Comparison of ENCODE assay signal across 12 cellular contexts in the genomic region with DNA sequence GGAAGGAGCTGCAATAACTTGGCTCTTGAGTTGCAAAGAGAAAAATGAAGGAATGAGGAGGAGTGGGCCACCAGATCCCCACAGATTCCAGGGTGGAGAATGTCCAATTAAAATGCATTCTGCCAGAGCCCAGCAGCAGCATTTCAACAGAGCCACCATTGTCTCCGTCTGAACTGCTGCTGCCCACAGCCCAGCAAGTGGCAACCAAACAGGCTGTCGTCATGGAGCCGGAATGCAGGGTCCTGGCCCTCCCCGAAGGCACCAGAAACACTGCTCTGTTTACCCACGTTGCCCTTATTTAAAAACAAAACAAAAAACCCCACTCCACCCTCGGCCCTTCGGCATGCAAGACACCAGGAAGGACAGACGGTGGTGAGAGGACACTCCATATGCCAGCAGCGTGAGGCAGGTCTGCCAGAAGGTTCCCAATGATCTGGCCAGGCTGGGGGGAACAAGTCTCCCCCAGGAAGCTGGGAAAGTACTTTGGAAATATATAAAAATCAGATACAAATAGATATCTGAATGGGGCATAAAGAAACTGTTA. TPM values are rescaled to one million over a fixed set of nuclear protein-coding genes. Genes with fewer than 3 reads are reported as not detected.
A peak's percentile ranks its signal among the peaks of the same experiment; 100 is the strongest.
DNase-seq lines count a peak whose midpoint lies in the region; ATAC-seq, FAIRE-seq and TF ChIP-seq lines count a peak whose summit lies in the region.
"Had no signal": no experiment of that assay in that cellular context is flagged by ENCODE, and none has a peak within 500 bp of the region (broad histone marks: within the 10 kb centered on the region; RNA-seq: fewer than 3 reads in every experiment).

No MANE protein-coding gene starts in this region.

- no peaks in the 10 kb centered on the region for H3K36me3 ChIP-seq in Panc1 (ENCODE audit: control insufficient read depth, insufficient read depth, low read length)
- H3K36me3 ChIP-seq in neuronal stem cell (replicated peaks in 1 of 2; ENCODE audit: control insufficient read depth in 2 of 2, insufficient read depth in 2 of 2, low read length in 2 of 2): no peaks in the 10 kb centered on the region
- H3K36me3 ChIP-seq in mucosa of descending colon (ENCODE audit: low read depth): no peaks in the 10 kb centered on the region
- H3K36me3 ChIP-seq: neutrophil had no signal

- CTCF ChIA-PET in Panc1 (lab: Charles Lee): no interaction called here

- no peak overlapping the region for H4K91ac ChIP-seq in neuronal stem cell (ENCODE audit: low read depth, low read length, poor library complexity)

- H3K9me3 ChIP-seq in Panc1 (ENCODE audit: control insufficient read depth, insufficient read depth, low read depth, low read length) (no peaks in the 10 kb centered on the region), neuronal stem cell (replicated peaks in 1 of 2; ENCODE audit: control insufficient read depth in 2 of 2, insufficient read depth in 1 of 2, low read depth in 1 of 2, low read length in 2 of 2) (no peaks in the 10 kb centered on the region), mucosa of descending colon (no peaks in the 10 kb centered on the region)
- H3K9me3 ChIP-seq: neutrophil had no signal

- no peak overlapping the region for H4K8ac ChIP-seq in neuronal stem cell (ENCODE audit: low read depth, low read length)

- peak overlapping the region; percentile 8 for H2BK15ac ChIP-seq in neuronal stem cell (ENCODE audit: low read length)

- peak; percentile 86 for DNase-seq in Caki2 (ENCODE audit: low read depth)
- no peak for DNase-seq in Panc1 (ENCODE audit: low read depth, low spot score)
- peak; percentile 10 to 60 for DNase-seq in foreskin fibroblast
- peak; percentile 76 for DNase-seq in neuronal stem cell (ENCODE audit: low spot score)
- no peak for DNase-seq in HTR-8/SVneo (ENCODE audit: insufficient read length, low spot score)
- DNase-seq in SK-N-DZ (ENCODE audit: low spot score): no peak
- no peak for DNase-seq in mucosa of descending colon
- DNase-seq: activated T-cell treated with anti-CD3 and anti-CD28 coated beads, Interleukin-2, amount 50 U/mL, for 48 hours; GF-D8; NCI-H774 had no signal

- peak overlapping the region; percentile 80 for H3K18ac ChIP-seq in neuronal stem cell (ENCODE audit: low read length)

- H3K4me2 ChIP-seq in neuronal stem cell (ENCODE audit: insufficient read depth, low read length, poor library complexity, severe bottlenecking): no peak overlapping the region

- H3K27ac ChIP-seq in Panc1 (ENCODE audit: low read length) (peak overlapping the region; percentile 58), neuronal stem cell (replicated peaks; ENCODE audit: low read length) (peak overlapping the region; percentile 93)
- H3K27ac ChIP-seq: neutrophil had no signal

- no peak overlapping the region for H3K4me3 ChIP-seq in Panc1 (ENCODE audit: low read depth in 2 of 2, low read length in 2 of 2)
- no peak overlapping the region for H3K4me3 ChIP-seq in foreskin fibroblast (ENCODE audit: low read depth in 1 of 2, low read length in 2 of 2)
- H3K4me3 ChIP-seq in neuronal stem cell (ENCODE audit: low read length in 2 of 2): no peak overlapping the region
- H3K4me3 ChIP-seq in mucosa of descending colon: no peak overlapping the region

- no peaks in the 10 kb centered on the region for H3K27me3 ChIP-seq in Panc1 (ENCODE audit: control insufficient read depth, insufficient read depth, low read length)
- H3K27me3 ChIP-seq in neuronal stem cell (ENCODE audit: control insufficient read depth in 3 of 3, insufficient read depth in 3 of 3, low read depth in 1 of 3, low read length in 3 of 3): no peaks in the 10 kb centered on the region

- no CpG with 5 or more reads among the region's 9 CpGs for WGBS in neuronal stem cell (ENCODE audit: extremely low coverage in 2 of 2, insufficient read length in 2 of 2, insufficient replicate concordance in 1 of 2), 2 donors

- H2AFZ ChIP-seq in neuronal stem cell (ENCODE audit: low read length): peak overlapping the region; percentile 45

- H3K79me1 ChIP-seq in neuronal stem cell (ENCODE audit: low read depth, low read length): no peaks in the 10 kb centered on the region

- TF ChIP-seq CTCF in Panc1 (IDR thresholded peaks at IDR 0.05): no peak
- no peak for TF ChIP-seq CTCF in foreskin fibroblast (IDR thresholded peaks at IDR 0.05; ENCODE audit: low read depth, low read length)
- TF ChIP-seq CTCF in mucosa of descending colon (IDR thresholded peaks at IDR 0.05): no peak

- H2AK5ac ChIP-seq in neuronal stem cell (ENCODE audit: low read depth, low read length): peak overlapping the region; percentile 31

- H2BK12ac ChIP-seq in neuronal stem cell (ENCODE audit: low read length): no peak overlapping the region

- no peak overlapping the region for H3K23ac ChIP-seq in neuronal stem cell (ENCODE audit: low read depth, low read length, poor library complexity)

- no peak overlapping the region for H3K4ac ChIP-seq in neuronal stem cell (ENCODE audit: low read length)

- no peak overlapping the region for H3K14ac ChIP-seq in neuronal stem cell (ENCODE audit: low read length)

- FAIRE-seq in HTR-8/SVneo (lab: Jason Lieb, UNC): no peak

- intact Hi-C loops in Panc1 (cut with micrococcal nuclease; ENCODE audit: unreplicated experiment): no loop called here
- intact Hi-C loops in mucosa of descending colon (cut with DNase I, micrococcal nuclease): no loop called here

- no TSS peak for BruUV-seq in Panc1 (replicated peaks; lab: Mats Ljungman, UMichigan)

- no peak overlapping the region for H2BK5ac ChIP-seq in neuronal stem cell (ENCODE audit: low read length)

- POLR2A ChIA-PET in Panc1 (lab: Charles Lee): no interaction called here

- ATAC-seq in Panc1: peak; percentile 92
- ATAC-seq in GM19397 (IDR thresholded peaks at IDR 0.05; ENCODE audit: unreplicated experiment): no peak
- no peak for ATAC-seq in mucosa of descending colon

- no peak overlapping the region for H3K9ac ChIP-seq in neuronal stem cell (ENCODE audit: low read depth, low read length, poor library complexity)

- peaks cover 30% of the 10 kb centered on the region for H3K4me1 ChIP-seq in Panc1 (ENCODE audit: control insufficient read depth, insufficient read depth, low read length)
- H3K4me1 ChIP-seq in neuronal stem cell (ENCODE audit: control insufficient read depth in 2 of 2, insufficient read depth in 1 of 2, low read depth in 1 of 2, low read length in 2 of 2): peaks cover 41 to 55% of the 10 kb centered on the region in 2 donors
- H3K4me1 ChIP-seq in mucosa of descending colon (ENCODE audit: low read depth): peaks cover 17% of the 10 kb centered on the region

- in situ Hi-C loops in Caki2 (cut with HindIII; ENCODE audit: low pct_unique_long_range_greater_than_20kb, low sequenced_read_pairs): no loop called here
- in situ Hi-C loops in Panc1 (cut with HindIII; ENCODE audit: low pct_unique_long_range_greater_than_20kb, low sequenced_read_pairs): no loop called here

- H2BK120ac ChIP-seq in neuronal stem cell (ENCODE audit: low read depth, low read length): no peak overlapping the region

RNA-seq across cellular contexts. Expression of gene PLEKHA7, which starts 32.5 kb away (rescaled TPM):
- 20.2 and 41.0 TPM in 2 replicates for total RNA-seq in Caki2 (2014; rRNA removed; shearing (Covaris generic); ENCODE audit: low replicate concordance)
- total RNA-seq in Panc1 (2021; ENCODE audit: unreplicated experiment) (11.6 TPM), mucosa of descending colon (100 to 1,000 TPM in 1 of 3 donors, 10 to 100 TPM in 2; 67.0 to 120 (median 99.6) TPM)
- polyA plus RNA-seq in Panc1 (2012; ENCODE audit: insufficient read length): 16.7 TPM
- polyA plus RNA-seq in neuronal stem cell (2013, experiment 1 of 2): 15.2 TPM
- 15.1 TPM for polyA plus RNA-seq in neuronal stem cell (2013, experiment 2 of 2)
- 1.2 and 3.6 TPM in 2 replicates for polyA plus RNA-seq in SK-N-DZ (2014; cell fraction: cytosol; rRNA removed)
- polyA plus RNA-seq in SK-N-DZ (2014; cell fraction: nucleus; rRNA removed): 8.2 and 9.8 TPM in 2 replicates

Comparison
In these comparisons a context has a peak if more than half of its experiments do, and no peak if none do; other contexts are left out.
1. DNase-seq: peak in Caki2 (single experiment), foreskin fibroblast (2 of 2) and neuronal stem cell (single experiment); none in Panc1 (single experiment), HTR-8/SVneo (single experiment), SK-N-DZ (single experiment) and mucosa of descending colon (0 of 3).